14 cellular contexts compared by ENCODE assay signal in genomic region chr6:111918825-111919224, GRCh38. TPM values are rescaled to one million over a fixed set of nuclear protein-coding genes. Genes with fewer than 3 reads are reported as not detected.
DNase-seq lines count a peak whose midpoint lies in the region; ATAC-seq and TF ChIP-seq lines count a peak whose summit lies in the region.
"Had no signal": no experiment of that assay in that cellular context is flagged by ENCODE, and none has a peak within 500 bp of the region (broad histone marks: within the 10 kb centered on the region; RNA-seq: fewer than 3 reads in every experiment).

No MANE protein-coding gene starts in this region.

- H3K27me3 ChIP-seq in brain microvascular endothelial cell (replicated peaks): no peaks in the 10 kb centered on the region

- H3K4me3 Mint-ChIP-seq in immature natural killer cell: no peak overlapping the region
- H3K4me3 Mint-ChIP-seq: activated T-cell treated with anti-CD3 and anti-CD28 coated beads, Interleukin-2, amount 50 U/mL, for 24 hours; neural crest cell had no signal

- no peak overlapping the region for H3K4me3 ChIP-seq in HFF-Myc (replicated peaks; ENCODE audit: low read depth, low read length)
- H3K4me3 ChIP-seq in brain microvascular endothelial cell (ENCODE audit: low read depth, low read length): no peak overlapping the region

- H3K4me1 Mint-ChIP-seq in immature natural killer cell: peaks cover 9 to 15% of the 10 kb centered on the region in 2 donors

- ATAC-seq in HG02840 (IDR thresholded peaks at IDR 0.05; ENCODE audit: low FRiP score, unreplicated experiment) (no peak), GM18909 (IDR thresholded peaks at IDR 0.05; ENCODE audit: poor library complexity, unreplicated experiment) (no peak)

- H3K27ac ChIP-seq in brain microvascular endothelial cell: no peak overlapping the region
- H3K27ac ChIP-seq: VCaP had no signal

- H3K27ac Mint-ChIP-seq in immature natural killer cell: no peak overlapping the region
- H3K27ac Mint-ChIP-seq: activated T-cell treated with anti-CD3 and anti-CD28 coated beads, Interleukin-2, amount 50 U/mL, for 24 hours had no signal

- peaks cover 0 to 2% (median 1%) of the 10 kb centered on the region in 3 donors for H3K27me3 Mint-ChIP-seq in immature natural killer cell (ENCODE audit: low read depth in 3 of 3)
- H3K27me3 Mint-ChIP-seq: activated T-cell treated with anti-CD3 and anti-CD28 coated beads, Interleukin-2, amount 50 U/mL, for 24 hours had no signal

- DNase-seq in CD1c-positive myeloid dendritic cell (ENCODE audit: extremely low spot score) (peak; percentile 7), HFF-Myc (ENCODE audit: extremely low read depth, low read depth) (peak; percentile 46), brain microvascular endothelial cell (peak; percentile 70), mucosa of gallbladder (ENCODE audit: low spot score) (peak; percentile 31), NCI-H2171 (lab: John Stamatoyannopoulos, UW) (no peak), immature natural killer cell (no peak)
- DNase-seq: activated T-cell treated with anti-CD3 and anti-CD28 coated beads, Interleukin-2, amount 50 U/mL, for 24 hours; Caco-2; KBM-7; kidney glomerular epithelial cell had no signal

- TF ChIP-seq CTCF in HFF-Myc (IDR thresholded peaks at IDR 0.05; ENCODE audit: low read depth, low read length, missing control alignments): no peak
- no peak for TF ChIP-seq CTCF in brain microvascular endothelial cell (IDR thresholded peaks at IDR 0.05; ENCODE audit: low read depth, low read length, missing control alignments)

- no peaks in the 10 kb centered on the region for H3K36me3 Mint-ChIP-seq in immature natural killer cell

- in situ Hi-C loops in brain microvascular endothelial cell (cut with HindIII; ENCODE audit: low pct_ligation_motif_present, low sequenced_read_pairs): no loop called here

- no peaks in the 10 kb centered on the region for H3K9me3 Mint-ChIP-seq in immature natural killer cell
- H3K9me3 Mint-ChIP-seq: activated T-cell treated with anti-CD3 and anti-CD28 coated beads, Interleukin-2, amount 50 U/mL, for 24 hours had no signal

- no peaks in the 10 kb centered on the region for H3K36me3 ChIP-seq in brain microvascular endothelial cell (replicated peaks)

RNA-seq across cellular contexts. Expression of gene FYN, which starts 45.6 kb away (rescaled TPM):
- total RNA-seq in mucosa of gallbladder: 75.0 TPM
- 100 to 1,000 TPM; 358 to 488 (median 414) TPM for polyA plus RNA-seq in immature natural killer cell

Comparison
In these comparisons a context has a peak if more than half of its experiments do, and no peak if none do; other contexts are left out.
1. DNase-seq: peak in CD1c-positive myeloid dendritic cell (single experiment), HFF-Myc (single experiment), brain microvascular endothelial cell (single experiment) and mucosa of gallbladder (single experiment); none in NCI-H2171 (single experiment) and immature natural killer cell (0 of 3).